9 cellular contexts compared by ENCODE assay signal in the genomic region with DNA sequence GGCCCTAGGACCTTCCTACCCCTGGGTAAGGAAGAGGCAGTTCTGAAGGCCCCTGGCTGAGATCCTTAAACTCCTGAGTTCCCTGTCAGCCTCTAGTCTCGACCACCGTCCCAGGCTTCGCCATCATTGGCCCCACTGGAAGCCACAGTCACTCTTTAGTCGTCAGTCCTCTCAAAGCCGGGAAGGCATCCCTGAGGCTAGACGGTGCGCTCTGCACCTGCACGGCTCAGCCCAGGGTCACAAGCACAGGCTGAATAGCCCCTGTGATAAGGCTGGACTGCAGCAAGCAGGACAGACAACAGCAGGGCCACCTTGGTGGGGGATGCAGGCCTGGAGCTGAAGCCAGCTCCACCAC. TPM values are rescaled to one million over a fixed set of nuclear protein-coding genes. Genes with fewer than 3 reads are reported as not detected.
DNase-seq lines count a peak whose midpoint lies in the region; ATAC-seq and TF ChIP-seq lines count a peak whose summit lies in the region.
"Had no signal": no experiment of that assay in that cellular context is flagged by ENCODE, and none has a peak within 500 bp of the region (broad histone marks: within the 10 kb centered on the region; RNA-seq: fewer than 3 reads in every experiment).

No MANE protein-coding gene starts in this region.

- H3K36me3 ChIP-seq in colonic mucosa (no peaks in the 10 kb centered on the region), mucosa of stomach (ENCODE audit: control insufficient read depth, insufficient read depth, low read length) (no peaks in the 10 kb centered on the region), thymus (ENCODE audit: control insufficient read depth, insufficient read depth) (no peaks in the 10 kb centered on the region)

- peaks cover 14% of the 10 kb centered on the region for H3K36me3 Mint-ChIP-seq in activated CD8-positive, alpha-beta T cell treated with anti-CD3 and anti-CD28 coated beads for 36 hours (ENCODE audit: low read depth)
- peaks cover 18% of the 10 kb centered on the region for H3K36me3 Mint-ChIP-seq in activated CD8-positive, alpha-beta T cell treated with anti-CD3 and anti-CD28 coated beads, Interleukin-2, amount 10 ng/mL, durations not matched to agents 7 days and 5 days (ENCODE audit: low read depth)

- no peak overlapping the region for H3K4me3 ChIP-seq in colonic mucosa
- H3K4me3 ChIP-seq in mucosa of stomach (ENCODE audit: low read length), result peak overlapping the region; percentile 4
- H3K4me3 ChIP-seq in thymus (ENCODE audit: low read length), result no peak overlapping the region

- DNase-seq in activated CD8-positive, alpha-beta T cell treated with anti-CD3 and anti-CD28 coated beads for 36 hours, result no peak
- no peak for DNase-seq in activated CD8-positive, alpha-beta T cell treated with anti-CD3 and anti-CD28 coated beads, Interleukin-2, amount 10 ng/mL, durations not matched to agents 7 days and 5 days
- no peak for DNase-seq in colonic mucosa
- no peak for DNase-seq in AG08396 (ENCODE audit: low spot score)
- DNase-seq in posterior vena cava (ENCODE audit: low spot score), result no peak
- no peak for DNase-seq in GM13976 (ENCODE audit: low spot score)
- DNase-seq: midbrain had no signal

- H3K27ac Mint-ChIP-seq in activated CD8-positive, alpha-beta T cell treated with anti-CD3 and anti-CD28 coated beads for 36 hours, result no peak overlapping the region
- H3K27ac Mint-ChIP-seq in activated CD8-positive, alpha-beta T cell treated with anti-CD3 and anti-CD28 coated beads, Interleukin-2, amount 10 ng/mL, durations not matched to agents 7 days and 5 days, result no peak overlapping the region

- H3K4me1 ChIP-seq in colonic mucosa (peaks cover 8% of the 10 kb centered on the region), mucosa of stomach (ENCODE audit: control insufficient read depth, insufficient read depth, low read length) (peaks cover 29% of the 10 kb centered on the region), thymus (ENCODE audit: control insufficient read depth, insufficient read depth, low read length) (peaks cover 22% of the 10 kb centered on the region)

- peak overlapping the region; percentile 74 to 76 for H3K9ac ChIP-seq in colonic mucosa (ENCODE audit: low read depth in 2 of 2, low read length in 2 of 2)
- peak overlapping the region; percentile 78 for H3K9ac ChIP-seq in mucosa of stomach (ENCODE audit: low read length)

- 91% methylated on average over 8 of the region's 8 CpGs for WGBS in thymus

- TF ChIP-seq CTCF in activated CD8-positive, alpha-beta T cell treated with anti-CD3 and anti-CD28 coated beads for 36 hours (IDR thresholded peaks at IDR 0.05), result no peak
- TF ChIP-seq CTCF in colonic mucosa (IDR thresholded peaks at IDR 0.05) (no peak), GM13976 (IDR thresholded peaks at IDR 0.05; ENCODE audit: borderline replicate concordance, control extremely low read depth, extremely low read depth, insufficient read depth, missing control alignments) (no peak)

- intact Hi-C loops in activated CD8-positive, alpha-beta T cell treated with anti-CD3 and anti-CD28 coated beads for 36 hours (cut with micrococcal nuclease), result loop anchor here (5.0 kb wide), 1 partner anchor 172 kb away; a partner anchor contains a TSS
- intact Hi-C loops in colonic mucosa (cut with DNase I) (no loop called here), posterior vena cava (cut with DNase I) (loop anchor here in 1 of 2 donors (5.0 kb wide), 1 partner anchor 172 kb away; a partner anchor contains a TSS)

- H3K27me3 Mint-ChIP-seq in activated CD8-positive, alpha-beta T cell treated with anti-CD3 and anti-CD28 coated beads for 36 hours, result no peaks in the 10 kb centered on the region
- no peaks in the 10 kb centered on the region for H3K27me3 Mint-ChIP-seq in activated CD8-positive, alpha-beta T cell treated with anti-CD3 and anti-CD28 coated beads, Interleukin-2, amount 10 ng/mL, durations not matched to agents 7 days and 5 days (ENCODE audit: low read depth)

- POLR2A ChIA-PET in activated CD8-positive, alpha-beta T cell treated with anti-CD3 and anti-CD28 coated beads for 36 hours (lab: Charles Lee), result interaction anchor here (0.9 to 8.5 kb wide), 2 partner anchors 8 to 16 kb away, joined by 5 to 64 read pairs; a partner anchor contains a TSS
- POLR2A ChIA-PET in activated CD8-positive, alpha-beta T cell treated with anti-CD3 and anti-CD28 coated beads, Interleukin-2, amount 10 ng/mL, durations not matched to agents 7 days and 5 days (lab: Charles Lee), result interaction anchor here (0.6 to 9.4 kb wide), 2 partner anchors 9 to 16 kb away, joined by 4 to 280 read pairs; a partner anchor contains a TSS

- H3K27me3 ChIP-seq in colonic mucosa (no peaks in the 10 kb centered on the region), mucosa of stomach (ENCODE audit: control insufficient read depth, insufficient read depth, low read length) (no peaks in the 10 kb centered on the region), thymus (ENCODE audit: control insufficient read depth, insufficient read depth) (no peaks in the 10 kb centered on the region)

- H3K4me3 Mint-ChIP-seq in activated CD8-positive, alpha-beta T cell treated with anti-CD3 and anti-CD28 coated beads for 36 hours, result peak overlapping the region; percentile 33
- H3K4me3 Mint-ChIP-seq in activated CD8-positive, alpha-beta T cell treated with anti-CD3 and anti-CD28 coated beads, Interleukin-2, amount 10 ng/mL, durations not matched to agents 7 days and 5 days, result no peak overlapping the region

- H3K9me3 ChIP-seq in colonic mucosa (no peaks in the 10 kb centered on the region), mucosa of stomach (ENCODE audit: control insufficient read depth, low read length) (no peaks in the 10 kb centered on the region), thymus (ENCODE audit: control insufficient read depth) (no peaks in the 10 kb centered on the region)

- ATAC-seq in activated CD8-positive, alpha-beta T cell treated with anti-CD3 and anti-CD28 coated beads for 36 hours, result no peak
- no peak for ATAC-seq in activated CD8-positive, alpha-beta T cell treated with anti-CD3 and anti-CD28 coated beads, Interleukin-2, amount 10 ng/mL, durations not matched to agents 7 days and 5 days

- CTCF ChIA-PET in activated CD8-positive, alpha-beta T cell treated with anti-CD3 and anti-CD28 coated beads for 36 hours (lab: Charles Lee), result interaction anchor here (14.4 kb wide), 1 partner anchor 9 kb away, joined by 352 read pairs; a partner anchor contains a TSS
- CTCF ChIA-PET in activated CD8-positive, alpha-beta T cell treated with anti-CD3 and anti-CD28 coated beads, Interleukin-2, amount 10 ng/mL, durations not matched to agents 7 days and 5 days (lab: Charles Lee), result interaction anchor here (1.7 to 3.7 kb wide), 2 partner anchors 10 to 52 kb away, joined by 6 to 52 read pairs; a partner anchor contains a TSS

- peaks cover 28% of the 10 kb centered on the region for H3K4me1 Mint-ChIP-seq in activated CD8-positive, alpha-beta T cell treated with anti-CD3 and anti-CD28 coated beads for 36 hours (ENCODE audit: low read depth)
- peaks cover 34% of the 10 kb centered on the region for H3K4me1 Mint-ChIP-seq in activated CD8-positive, alpha-beta T cell treated with anti-CD3 and anti-CD28 coated beads, Interleukin-2, amount 10 ng/mL, durations not matched to agents 7 days and 5 days (ENCODE audit: low read depth)

- H3K9me3 Mint-ChIP-seq in activated CD8-positive, alpha-beta T cell treated with anti-CD3 and anti-CD28 coated beads for 36 hours, result no peaks in the 10 kb centered on the region
- H3K9me3 Mint-ChIP-seq in activated CD8-positive, alpha-beta T cell treated with anti-CD3 and anti-CD28 coated beads, Interleukin-2, amount 10 ng/mL, durations not matched to agents 7 days and 5 days (ENCODE audit: insufficient read depth), result no peaks in the 10 kb centered on the region

- H3K27ac ChIP-seq in colonic mucosa (peak overlapping the region; percentile 79), thymus (ENCODE audit: low read depth) (peak overlapping the region; percentile 80)

- in situ Hi-C loops in GM13976 (cut with MboI; ENCODE audit: low sequenced_read_pairs, unreplicated experiment), result no loop called here

RNA-seq across cellular contexts. Expression of a gene that starts 3.3 kb away (rescaled TPM):
- 10 to 100 TPM; 22.6 to 23.5 TPM for total RNA-seq in activated CD8-positive, alpha-beta T cell treated with anti-CD3 and anti-CD28 coated beads for 36 hours
- 10 to 100 TPM; 29.2 to 29.4 TPM for total RNA-seq in activated CD8-positive, alpha-beta T cell treated with anti-CD3 and anti-CD28 coated beads, Interleukin-2, amount 10 ng/mL, durations not matched to agents 7 days and 5 days
- 10 to 100 TPM; 37.0 to 38.4 TPM for total RNA-seq in colonic mucosa
- polyA plus RNA-seq in thymus, result 33.9 TPM
- total RNA-seq in posterior vena cava, result 10 to 100 TPM; 40.6 to 46.9 TPM

RNA-seq across cellular contexts. Expression of a gene that starts 9.5 kb away (rescaled TPM):
- 10 to 100 TPM; 12.4 to 12.6 TPM for total RNA-seq in activated CD8-positive, alpha-beta T cell treated with anti-CD3 and anti-CD28 coated beads for 36 hours
- 10 to 100 TPM in 1 of 2 experiments, 1 to 10 TPM in 1; 10.0 to 12.5 TPM for total RNA-seq in activated CD8-positive, alpha-beta T cell treated with anti-CD3 and anti-CD28 coated beads, Interleukin-2, amount 10 ng/mL, durations not matched to agents 7 days and 5 days
- 10 to 100 TPM; 13.0 to 16.6 TPM for total RNA-seq in colonic mucosa
- polyA plus RNA-seq in thymus, result 26.5 TPM
- 10 to 100 TPM; 10.8 to 12.9 TPM for total RNA-seq in posterior vena cava

RNA-seq across cellular contexts. Expression of a gene that starts 12.7 kb away (rescaled TPM):
- total RNA-seq in activated CD8-positive, alpha-beta T cell treated with anti-CD3 and anti-CD28 coated beads for 36 hours, result 1 to 10 TPM; 3.9 to 6.6 TPM
- 1 to 10 TPM; 4.3 to 4.6 TPM for total RNA-seq in activated CD8-positive, alpha-beta T cell treated with anti-CD3 and anti-CD28 coated beads, Interleukin-2, amount 10 ng/mL, durations not matched to agents 7 days and 5 days
- total RNA-seq in colonic mucosa (100 to 1,000 TPM; 300 to 312 TPM), posterior vena cava (10 to 100 TPM; 69.3 to 74.2 TPM)
- polyA plus RNA-seq in thymus, result 9.1 TPM

RNA-seq across cellular contexts. Expression of a gene that starts 16.7 kb away (rescaled TPM):
- total RNA-seq in activated CD8-positive, alpha-beta T cell treated with anti-CD3 and anti-CD28 coated beads for 36 hours, result 1 to 10 TPM; 4.1 to 4.2 TPM
- 1 to 10 TPM; 7.8 to 8.8 TPM for total RNA-seq in activated CD8-positive, alpha-beta T cell treated with anti-CD3 and anti-CD28 coated beads, Interleukin-2, amount 10 ng/mL, durations not matched to agents 7 days and 5 days
- total RNA-seq in colonic mucosa (1 to 10 TPM; 7.2 to 8.1 TPM), posterior vena cava (1 to 10 TPM; 1.6 to 3.0 TPM)
- 9.6 TPM for polyA plus RNA-seq in thymus

Comparison
In these comparisons a context has a peak if more than half of its experiments do, and no peak if none do; other contexts are left out.
1. RNA of a gene that starts 12.7 kb away (total RNA-seq): 300 to 312 TPM in colonic mucosa and 69.3 to 74.2 TPM in posterior vena cava; 3.9 to 6.6 TPM in activated CD8-positive, alpha-beta T cell treated with anti-CD3 and anti-CD28 coated beads for 36 hours and 4.3 to 4.6 TPM in activated CD8-positive, alpha-beta T cell treated with anti-CD3 and anti-CD28 coated beads, Interleukin-2, amount 10 ng/mL, durations not matched to agents 7 days and 5 days; every median in the first group is over 4 times any median in the second.